In the genomic region with DNA sequence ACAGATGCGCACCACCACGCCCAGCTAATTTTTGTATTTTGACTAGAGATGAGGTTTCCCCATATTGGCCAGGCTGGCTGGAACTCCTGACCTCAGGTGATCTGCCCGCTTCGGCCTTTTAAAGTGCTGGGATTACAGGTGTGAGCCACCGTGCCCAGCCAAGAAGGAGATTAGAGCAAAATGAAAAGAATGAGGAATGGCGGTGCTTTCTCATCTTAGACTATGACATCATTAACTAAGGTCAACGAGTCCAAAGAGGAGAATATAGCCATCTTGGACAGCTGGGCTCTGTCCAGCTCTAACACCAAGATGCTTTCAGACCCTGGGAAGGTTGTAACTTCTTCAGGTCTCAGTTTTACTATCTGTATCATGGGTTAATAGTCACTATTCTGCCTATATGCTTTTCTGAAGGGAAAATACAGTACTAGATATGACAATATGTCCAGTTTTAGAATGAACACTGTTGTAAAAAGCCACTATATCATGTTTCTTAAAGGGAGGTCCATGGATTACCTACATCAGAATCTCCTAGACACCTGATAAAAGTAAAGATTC, we compare ENCODE assay signal across 1 cellular context.
TF ChIP-seq lines count a peak whose summit lies in the region.

No MANE protein-coding gene starts in this region.

TF ChIP-seq in WTC11, 78 proteins besides CTCF, POLR2A, EP300 and RAD21 (continued from another document):
- TF ChIP-seq, protein P1, sequence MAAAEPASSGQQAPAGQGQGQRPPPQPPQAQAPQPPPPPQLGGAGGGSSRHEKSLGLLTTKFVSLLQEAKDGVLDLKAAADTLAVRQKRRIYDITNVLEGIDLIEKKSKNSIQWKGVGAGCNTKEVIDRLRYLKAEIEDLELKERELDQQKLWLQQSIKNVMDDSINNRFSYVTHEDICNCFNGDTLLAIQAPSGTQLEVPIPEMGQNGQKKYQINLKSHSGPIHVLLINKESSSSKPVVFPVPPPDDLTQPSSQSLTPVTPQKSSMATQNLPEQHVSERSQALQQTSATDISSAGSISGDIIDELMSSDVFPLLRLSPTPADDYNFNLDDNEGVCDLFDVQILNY (CRISPR knock-in tag; IDR thresholded peaks at IDR 0.05), result no peak
- TF ChIP-seq NR1H2 (CRISPR knock-in tag; IDR thresholded peaks at IDR 0.05), result no peak
- TF ChIP-seq CBFB (CRISPR knock-in tag; IDR thresholded peaks at IDR 0.05; ENCODE audit: low read depth), result no peak
- no peak for TF ChIP-seq TEAD1 (CRISPR knock-in tag; IDR thresholded peaks at IDR 0.05)
- TF ChIP-seq NR3C1 (CRISPR knock-in tag; conservative IDR thresholded peaks at IDR 0.05; ENCODE audit: low read depth), result no peak
- no peak for TF ChIP-seq EMX1 (CRISPR knock-in tag; IDR thresholded peaks at IDR 0.05)
- TF ChIP-seq, protein P2, sequence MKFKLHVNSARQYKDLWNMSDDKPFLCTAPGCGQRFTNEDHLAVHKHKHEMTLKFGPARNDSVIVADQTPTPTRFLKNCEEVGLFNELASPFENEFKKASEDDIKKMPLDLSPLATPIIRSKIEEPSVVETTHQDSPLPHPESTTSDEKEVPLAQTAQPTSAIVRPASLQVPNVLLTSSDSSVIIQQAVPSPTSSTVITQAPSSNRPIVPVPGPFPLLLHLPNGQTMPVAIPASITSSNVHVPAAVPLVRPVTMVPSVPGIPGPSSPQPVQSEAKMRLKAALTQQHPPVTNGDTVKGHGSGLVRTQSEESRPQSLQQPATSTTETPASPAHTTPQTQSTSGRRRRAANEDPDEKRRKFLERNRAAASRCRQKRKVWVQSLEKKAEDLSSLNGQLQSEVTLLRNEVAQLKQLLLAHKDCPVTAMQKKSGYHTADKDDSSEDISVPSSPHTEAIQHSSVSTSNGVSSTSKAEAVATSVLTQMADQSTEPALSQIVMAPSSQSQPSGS (CRISPR knock-in tag; IDR thresholded peaks at IDR 0.05; ENCODE audit: borderline replicate concordance, low read depth), result no peak
- TF ChIP-seq SP1 (CRISPR knock-in tag; conservative IDR thresholded peaks at IDR 0.05), result no peak
- TF ChIP-seq MYBL2 (CRISPR knock-in tag; IDR thresholded peaks at IDR 0.05), result no peak
- TF ChIP-seq ETV6 (CRISPR knock-in tag; IDR thresholded peaks at IDR 0.05), result no peak
- no peak for TF ChIP-seq PRRX2 (CRISPR knock-in tag; IDR thresholded peaks at IDR 0.05)
- TF ChIP-seq, protein P3, sequence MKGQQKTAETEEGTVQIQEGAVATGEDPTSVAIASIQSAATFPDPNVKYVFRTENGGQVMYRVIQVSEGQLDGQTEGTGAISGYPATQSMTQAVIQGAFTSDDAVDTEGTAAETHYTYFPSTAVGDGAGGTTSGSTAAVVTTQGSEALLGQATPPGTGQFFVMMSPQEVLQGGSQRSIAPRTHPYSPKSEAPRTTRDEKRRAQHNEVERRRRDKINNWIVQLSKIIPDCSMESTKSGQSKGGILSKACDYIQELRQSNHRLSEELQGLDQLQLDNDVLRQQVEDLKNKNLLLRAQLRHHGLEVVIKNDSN (CRISPR knock-in tag; IDR thresholded peaks at IDR 0.05), result no peak
- TF ChIP-seq, protein P4, sequence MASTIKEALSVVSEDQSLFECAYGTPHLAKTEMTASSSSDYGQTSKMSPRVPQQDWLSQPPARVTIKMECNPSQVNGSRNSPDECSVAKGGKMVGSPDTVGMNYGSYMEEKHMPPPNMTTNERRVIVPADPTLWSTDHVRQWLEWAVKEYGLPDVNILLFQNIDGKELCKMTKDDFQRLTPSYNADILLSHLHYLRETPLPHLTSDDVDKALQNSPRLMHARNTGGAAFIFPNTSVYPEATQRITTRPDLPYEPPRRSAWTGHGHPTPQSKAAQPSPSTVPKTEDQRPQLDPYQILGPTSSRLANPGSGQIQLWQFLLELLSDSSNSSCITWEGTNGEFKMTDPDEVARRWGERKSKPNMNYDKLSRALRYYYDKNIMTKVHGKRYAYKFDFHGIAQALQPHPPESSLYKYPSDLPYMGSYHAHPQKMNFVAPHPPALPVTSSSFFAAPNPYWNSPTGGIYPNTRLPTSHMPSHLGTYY (CRISPR knock-in tag; IDR thresholded peaks at IDR 0.05), result no peak
- TF ChIP-seq HMGA2 (CRISPR knock-in tag; IDR thresholded peaks at IDR 0.05), result no peak
- no peak for TF ChIP-seq ESRRA (CRISPR knock-in tag; IDR thresholded peaks at IDR 0.05; ENCODE audit: borderline replicate concordance)
- TF ChIP-seq JUN (CRISPR knock-in tag; IDR thresholded peaks at IDR 0.05), result no peak
- TF ChIP-seq, protein P5, sequence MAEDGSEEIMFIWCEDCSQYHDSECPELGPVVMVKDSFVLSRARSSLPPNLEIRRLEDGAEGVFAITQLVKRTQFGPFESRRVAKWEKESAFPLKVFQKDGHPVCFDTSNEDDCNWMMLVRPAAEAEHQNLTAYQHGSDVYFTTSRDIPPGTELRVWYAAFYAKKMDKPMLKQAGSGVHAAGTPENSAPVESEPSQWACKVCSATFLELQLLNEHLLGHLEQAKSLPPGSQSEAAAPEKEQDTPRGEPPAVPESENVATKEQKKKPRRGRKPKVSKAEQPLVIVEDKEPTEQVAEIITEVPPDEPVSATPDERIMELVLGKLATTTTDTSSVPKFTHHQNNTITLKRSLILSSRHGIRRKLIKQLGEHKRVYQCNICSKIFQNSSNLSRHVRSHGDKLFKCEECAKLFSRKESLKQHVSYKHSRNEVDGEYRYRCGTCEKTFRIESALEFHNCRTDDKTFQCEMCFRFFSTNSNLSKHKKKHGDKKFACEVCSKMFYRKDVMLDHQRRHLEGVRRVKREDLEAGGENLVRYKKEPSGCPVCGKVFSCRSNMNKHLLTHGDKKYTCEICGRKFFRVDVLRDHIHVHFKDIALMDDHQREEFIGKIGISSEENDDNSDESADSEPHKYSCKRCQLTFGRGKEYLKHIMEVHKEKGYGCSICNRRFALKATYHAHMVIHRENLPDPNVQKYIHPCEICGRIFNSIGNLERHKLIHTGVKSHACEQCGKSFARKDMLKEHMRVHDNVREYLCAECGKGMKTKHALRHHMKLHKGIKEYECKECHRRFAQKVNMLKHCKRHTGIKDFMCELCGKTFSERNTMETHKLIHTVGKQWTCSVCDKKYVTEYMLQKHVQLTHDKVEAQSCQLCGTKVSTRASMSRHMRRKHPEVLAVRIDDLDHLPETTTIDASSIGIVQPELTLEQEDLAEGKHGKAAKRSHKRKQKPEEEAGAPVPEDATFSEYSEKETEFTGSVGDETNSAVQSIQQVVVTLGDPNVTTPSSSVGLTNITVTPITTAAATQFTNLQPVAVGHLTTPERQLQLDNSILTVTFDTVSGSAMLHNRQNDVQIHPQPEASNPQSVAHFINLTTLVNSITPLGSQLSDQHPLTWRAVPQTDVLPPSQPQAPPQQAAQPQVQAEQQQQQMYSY (CRISPR knock-in tag; IDR thresholded peaks at IDR 0.05), result no peak
- TF ChIP-seq NFATC4 (CRISPR knock-in tag; IDR thresholded peaks at IDR 0.05), result no peak
- no peak for TF ChIP-seq SMAD4 (CRISPR knock-in tag; IDR thresholded peaks at IDR 0.05)
